1 cellular context compared by ENCODE assay signal in the genomic region with DNA sequence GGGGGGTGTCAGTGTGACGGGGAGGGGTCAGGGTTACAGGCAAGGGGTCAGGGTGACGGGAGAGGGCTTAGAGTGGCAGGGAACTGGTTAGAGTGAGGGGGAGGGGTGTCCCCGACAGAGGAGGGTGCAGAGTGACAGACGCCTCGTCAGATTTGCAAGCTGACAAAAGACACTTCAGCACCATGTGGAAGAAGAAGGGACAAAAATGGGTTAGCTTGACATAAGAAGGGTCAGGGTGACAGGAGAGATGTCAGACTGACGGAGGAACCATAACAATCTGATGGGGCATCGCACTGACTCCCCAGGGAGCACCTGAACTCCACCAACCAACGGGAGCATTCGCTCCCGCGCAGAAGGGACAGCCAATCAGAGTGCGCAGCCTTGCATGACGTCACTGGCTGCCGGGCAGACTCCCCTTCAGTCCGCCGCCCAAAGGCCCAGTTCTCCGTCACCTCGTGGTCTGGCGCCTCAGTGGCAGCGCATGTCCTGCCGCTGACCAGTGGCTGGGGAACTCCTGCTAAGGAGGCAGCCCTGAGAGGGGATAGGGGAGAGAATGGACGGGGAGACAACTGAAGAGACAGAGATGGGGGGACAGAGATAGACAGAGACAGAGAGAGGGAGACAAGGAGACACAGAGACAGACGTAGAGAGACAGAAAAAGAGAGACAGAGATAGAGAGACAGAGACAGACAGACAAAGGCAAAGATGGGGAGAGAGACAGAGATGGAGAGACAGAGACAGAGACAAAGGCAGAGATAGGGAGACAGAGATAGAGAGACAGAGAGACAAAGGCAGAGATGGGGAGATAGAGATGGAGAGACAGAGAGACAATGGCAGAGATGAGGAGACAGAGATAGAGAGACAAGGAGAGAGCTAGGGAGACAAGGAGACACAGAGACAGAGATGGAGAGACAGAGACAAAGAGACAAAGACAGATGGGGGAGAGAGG.
TF ChIP-seq lines count a peak whose summit lies in the region.

No MANE protein-coding gene starts in this region.

TF ChIP-seq in GM12878, 131 proteins besides CTCF, POLR2A, EP300 and RAD21 (continued from another document and continues in another):
- TF ChIP-seq, protein P1, sequence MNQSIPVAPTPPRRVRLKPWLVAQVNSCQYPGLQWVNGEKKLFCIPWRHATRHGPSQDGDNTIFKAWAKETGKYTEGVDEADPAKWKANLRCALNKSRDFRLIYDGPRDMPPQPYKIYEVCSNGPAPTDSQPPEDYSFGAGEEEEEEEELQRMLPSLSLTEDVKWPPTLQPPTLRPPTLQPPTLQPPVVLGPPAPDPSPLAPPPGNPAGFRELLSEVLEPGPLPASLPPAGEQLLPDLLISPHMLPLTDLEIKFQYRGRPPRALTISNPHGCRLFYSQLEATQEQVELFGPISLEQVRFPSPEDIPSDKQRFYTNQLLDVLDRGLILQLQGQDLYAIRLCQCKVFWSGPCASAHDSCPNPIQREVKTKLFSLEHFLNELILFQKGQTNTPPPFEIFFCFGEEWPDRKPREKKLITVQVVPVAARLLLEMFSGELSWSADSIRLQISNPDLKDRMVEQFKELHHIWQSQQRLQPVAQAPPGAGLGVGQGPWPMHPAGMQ (IDR thresholded peaks at IDR 0.05; ENCODE audit: borderline replicate concordance): no peak
- TF ChIP-seq SMARCA5 (IDR thresholded peaks at IDR 0.05) (no peak), ATF7 (IDR thresholded peaks at IDR 0.05; ENCODE audit: low read depth) (peak; percentile 98), EGR1 (IDR thresholded peaks at IDR 0.05; ENCODE audit: borderline replicate concordance in 1 of 2, low read depth in 2 of 2, low read length in 2 of 2) (no peak), SREBF2 (IDR thresholded peaks at IDR 0.05; ENCODE audit: low read length) (no peak), TAF1 (IDR thresholded peaks at IDR 0.05; ENCODE audit: borderline replicate concordance, low read depth, low read length) (no peak), RB1 (IDR thresholded peaks at IDR 0.05; ENCODE audit: borderline replicate concordance) (peak; percentile 98; the same call in 1 of the 2 replicates), POLR2AphosphoS2 (IDR thresholded peaks at IDR 0.05; ENCODE audit: low read depth, low read length) (no peak), SP1 (IDR thresholded peaks at IDR 0.05; ENCODE audit: low read depth, low read length) (peak; percentile 91), GATAD2B (conservative IDR thresholded peaks at IDR 0.05; ENCODE audit: low read depth) (no peak), IKZF1 (conservative IDR thresholded peaks at IDR 0.05) (peak; percentile 38), NFXL1 (IDR thresholded peaks at IDR 0.05; ENCODE audit: borderline replicate concordance) (no peak), CHD4 (IDR thresholded peaks at IDR 0.05) (no peak), SMC3 (IDR thresholded peaks at IDR 0.05; ENCODE audit: borderline replicate concordance, low read length) (no peak), BHLHE40 (IDR thresholded peaks at IDR 0.05; ENCODE audit: borderline replicate concordance in 1 of 2, low read depth in 2 of 2, low read length in 1 of 2) (peak; percentile 74 to 82), RBBP5 (conservative IDR thresholded peaks at IDR 0.05) (no peak), ZNF24 (IDR thresholded peaks at IDR 0.05) (no peak), MEF2B (IDR thresholded peaks at IDR 0.05; ENCODE audit: partially characterized antibody, poor library complexity, severe bottlenecking) (peak; percentile 92), STAT3 (IDR thresholded peaks at IDR 0.05; ENCODE audit: low read depth, low read length) (no peak), HDAC2 (IDR thresholded peaks at IDR 0.05) (no peak), TARDBP (IDR thresholded peaks at IDR 0.05; ENCODE audit: borderline replicate concordance) (no peak), KAT2A (conservative IDR thresholded peaks at IDR 0.05; ENCODE audit: control insufficient read depth, low read depth, low read length) (no peak)
- TF ChIP-seq, protein P2, sequence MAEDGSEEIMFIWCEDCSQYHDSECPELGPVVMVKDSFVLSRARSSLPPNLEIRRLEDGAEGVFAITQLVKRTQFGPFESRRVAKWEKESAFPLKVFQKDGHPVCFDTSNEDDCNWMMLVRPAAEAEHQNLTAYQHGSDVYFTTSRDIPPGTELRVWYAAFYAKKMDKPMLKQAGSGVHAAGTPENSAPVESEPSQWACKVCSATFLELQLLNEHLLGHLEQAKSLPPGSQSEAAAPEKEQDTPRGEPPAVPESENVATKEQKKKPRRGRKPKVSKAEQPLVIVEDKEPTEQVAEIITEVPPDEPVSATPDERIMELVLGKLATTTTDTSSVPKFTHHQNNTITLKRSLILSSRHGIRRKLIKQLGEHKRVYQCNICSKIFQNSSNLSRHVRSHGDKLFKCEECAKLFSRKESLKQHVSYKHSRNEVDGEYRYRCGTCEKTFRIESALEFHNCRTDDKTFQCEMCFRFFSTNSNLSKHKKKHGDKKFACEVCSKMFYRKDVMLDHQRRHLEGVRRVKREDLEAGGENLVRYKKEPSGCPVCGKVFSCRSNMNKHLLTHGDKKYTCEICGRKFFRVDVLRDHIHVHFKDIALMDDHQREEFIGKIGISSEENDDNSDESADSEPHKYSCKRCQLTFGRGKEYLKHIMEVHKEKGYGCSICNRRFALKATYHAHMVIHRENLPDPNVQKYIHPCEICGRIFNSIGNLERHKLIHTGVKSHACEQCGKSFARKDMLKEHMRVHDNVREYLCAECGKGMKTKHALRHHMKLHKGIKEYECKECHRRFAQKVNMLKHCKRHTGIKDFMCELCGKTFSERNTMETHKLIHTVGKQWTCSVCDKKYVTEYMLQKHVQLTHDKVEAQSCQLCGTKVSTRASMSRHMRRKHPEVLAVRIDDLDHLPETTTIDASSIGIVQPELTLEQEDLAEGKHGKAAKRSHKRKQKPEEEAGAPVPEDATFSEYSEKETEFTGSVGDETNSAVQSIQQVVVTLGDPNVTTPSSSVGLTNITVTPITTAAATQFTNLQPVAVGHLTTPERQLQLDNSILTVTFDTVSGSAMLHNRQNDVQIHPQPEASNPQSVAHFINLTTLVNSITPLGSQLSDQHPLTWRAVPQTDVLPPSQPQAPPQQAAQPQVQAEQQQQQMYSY (CRISPR knock-in tag; IDR thresholded peaks at IDR 0.05): no peak
- TF ChIP-seq, protein P3, sequence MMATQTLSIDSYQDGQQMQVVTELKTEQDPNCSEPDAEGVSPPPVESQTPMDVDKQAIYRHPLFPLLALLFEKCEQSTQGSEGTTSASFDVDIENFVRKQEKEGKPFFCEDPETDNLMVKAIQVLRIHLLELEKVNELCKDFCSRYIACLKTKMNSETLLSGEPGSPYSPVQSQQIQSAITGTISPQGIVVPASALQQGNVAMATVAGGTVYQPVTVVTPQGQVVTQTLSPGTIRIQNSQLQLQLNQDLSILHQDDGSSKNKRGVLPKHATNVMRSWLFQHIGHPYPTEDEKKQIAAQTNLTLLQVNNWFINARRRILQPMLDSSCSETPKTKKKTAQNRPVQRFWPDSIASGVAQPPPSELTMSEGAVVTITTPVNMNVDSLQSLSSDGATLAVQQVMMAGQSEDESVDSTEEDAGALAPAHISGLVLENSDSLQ (IDR thresholded peaks at IDR 0.05): peak; percentile 85
- TF ChIP-seq, protein P4, sequence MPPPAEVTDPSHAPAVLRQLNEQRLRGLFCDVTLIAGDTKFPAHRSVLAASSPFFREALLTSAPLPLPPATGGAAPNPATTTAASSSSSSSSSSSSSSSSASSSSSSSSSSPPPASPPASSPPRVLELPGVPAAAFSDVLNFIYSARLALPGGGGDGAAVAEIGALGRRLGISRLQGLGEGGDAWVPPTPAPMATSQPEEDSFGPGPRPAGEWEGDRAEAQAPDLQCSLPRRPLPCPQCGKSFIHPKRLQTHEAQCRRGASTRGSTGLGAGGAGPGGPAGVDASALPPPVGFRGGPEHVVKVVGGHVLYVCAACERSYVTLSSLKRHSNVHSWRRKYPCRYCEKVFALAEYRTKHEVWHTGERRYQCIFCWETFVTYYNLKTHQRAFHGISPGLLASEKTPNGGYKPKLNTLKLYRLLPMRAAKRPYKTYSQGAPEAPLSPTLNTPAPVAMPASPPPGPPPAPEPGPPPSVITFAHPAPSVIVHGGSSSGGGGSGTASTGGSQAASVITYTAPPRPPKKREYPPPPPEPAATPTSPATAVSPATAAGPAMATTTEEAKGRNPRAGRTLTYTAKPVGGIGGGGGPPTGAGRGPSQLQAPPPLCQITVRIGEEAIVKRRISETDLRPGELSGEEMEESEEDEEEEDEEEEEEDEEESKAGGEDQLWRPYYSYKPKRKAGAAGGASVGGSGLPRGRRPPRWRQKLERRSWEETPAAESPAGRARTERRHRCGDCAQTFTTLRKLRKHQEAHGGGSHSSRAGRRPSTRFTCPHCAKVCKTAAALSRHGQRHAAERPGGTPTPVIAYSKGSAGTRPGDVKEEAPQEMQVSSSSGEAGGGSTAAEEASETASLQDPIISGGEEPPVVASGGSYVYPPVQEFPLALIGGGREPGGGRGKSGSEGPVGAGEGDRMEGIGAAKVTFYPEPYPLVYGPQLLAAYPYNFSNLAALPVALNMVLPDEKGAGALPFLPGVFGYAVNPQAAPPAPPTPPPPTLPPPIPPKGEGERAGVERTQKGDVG (CRISPR knock-in tag; IDR thresholded peaks at IDR 0.05): no peak
- TF ChIP-seq, protein P5, sequence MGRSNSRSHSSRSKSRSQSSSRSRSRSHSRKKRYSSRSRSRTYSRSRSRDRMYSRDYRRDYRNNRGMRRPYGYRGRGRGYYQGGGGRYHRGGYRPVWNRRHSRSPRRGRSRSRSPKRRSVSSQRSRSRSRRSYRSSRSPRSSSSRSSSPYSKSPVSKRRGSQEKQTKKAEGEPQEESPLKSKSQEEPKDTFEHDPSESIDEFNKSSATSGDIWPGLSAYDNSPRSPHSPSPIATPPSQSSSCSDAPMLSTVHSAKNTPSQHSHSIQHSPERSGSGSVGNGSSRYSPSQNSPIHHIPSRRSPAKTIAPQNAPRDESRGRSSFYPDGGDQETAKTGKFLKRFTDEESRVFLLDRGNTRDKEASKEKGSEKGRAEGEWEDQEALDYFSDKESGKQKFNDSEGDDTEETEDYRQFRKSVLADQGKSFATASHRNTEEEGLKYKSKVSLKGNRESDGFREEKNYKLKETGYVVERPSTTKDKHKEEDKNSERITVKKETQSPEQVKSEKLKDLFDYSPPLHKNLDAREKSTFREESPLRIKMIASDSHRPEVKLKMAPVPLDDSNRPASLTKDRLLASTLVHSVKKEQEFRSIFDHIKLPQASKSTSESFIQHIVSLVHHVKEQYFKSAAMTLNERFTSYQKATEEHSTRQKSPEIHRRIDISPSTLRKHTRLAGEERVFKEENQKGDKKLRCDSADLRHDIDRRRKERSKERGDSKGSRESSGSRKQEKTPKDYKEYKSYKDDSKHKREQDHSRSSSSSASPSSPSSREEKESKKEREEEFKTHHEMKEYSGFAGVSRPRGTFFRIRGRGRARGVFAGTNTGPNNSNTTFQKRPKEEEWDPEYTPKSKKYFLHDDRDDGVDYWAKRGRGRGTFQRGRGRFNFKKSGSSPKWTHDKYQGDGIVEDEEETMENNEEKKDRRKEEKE (IDR thresholded peaks at IDR 0.05): no peak
- TF ChIP-seq, protein P6, sequence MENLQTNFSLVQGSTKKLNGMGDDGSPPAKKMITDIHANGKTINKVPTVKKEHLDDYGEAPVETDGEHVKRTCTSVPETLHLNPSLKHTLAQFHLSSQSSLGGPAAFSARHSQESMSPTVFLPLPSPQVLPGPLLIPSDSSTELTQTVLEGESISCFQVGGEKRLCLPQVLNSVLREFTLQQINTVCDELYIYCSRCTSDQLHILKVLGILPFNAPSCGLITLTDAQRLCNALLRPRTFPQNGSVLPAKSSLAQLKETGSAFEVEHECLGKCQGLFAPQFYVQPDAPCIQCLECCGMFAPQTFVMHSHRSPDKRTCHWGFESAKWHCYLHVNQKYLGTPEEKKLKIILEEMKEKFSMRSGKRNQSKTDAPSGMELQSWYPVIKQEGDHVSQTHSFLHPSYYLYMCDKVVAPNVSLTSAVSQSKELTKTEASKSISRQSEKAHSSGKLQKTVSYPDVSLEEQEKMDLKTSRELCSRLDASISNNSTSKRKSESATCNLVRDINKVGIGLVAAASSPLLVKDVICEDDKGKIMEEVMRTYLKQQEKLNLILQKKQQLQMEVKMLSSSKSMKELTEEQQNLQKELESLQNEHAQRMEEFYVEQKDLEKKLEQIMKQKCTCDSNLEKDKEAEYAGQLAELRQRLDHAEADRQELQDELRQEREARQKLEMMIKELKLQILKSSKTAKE (IDR thresholded peaks at IDR 0.05; ENCODE audit: low read depth, poor library complexity, severe bottlenecking): no peak
- TF ChIP-seq, protein P7, sequence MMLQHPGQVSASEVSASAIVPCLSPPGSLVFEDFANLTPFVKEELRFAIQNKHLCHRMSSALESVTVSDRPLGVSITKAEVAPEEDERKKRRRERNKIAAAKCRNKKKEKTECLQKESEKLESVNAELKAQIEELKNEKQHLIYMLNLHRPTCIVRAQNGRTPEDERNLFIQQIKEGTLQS (IDR thresholded peaks at IDR 0.05; ENCODE audit: borderline replicate concordance, extremely low read depth, low read depth, low read length): no peak
- TF ChIP-seq, protein P8, sequence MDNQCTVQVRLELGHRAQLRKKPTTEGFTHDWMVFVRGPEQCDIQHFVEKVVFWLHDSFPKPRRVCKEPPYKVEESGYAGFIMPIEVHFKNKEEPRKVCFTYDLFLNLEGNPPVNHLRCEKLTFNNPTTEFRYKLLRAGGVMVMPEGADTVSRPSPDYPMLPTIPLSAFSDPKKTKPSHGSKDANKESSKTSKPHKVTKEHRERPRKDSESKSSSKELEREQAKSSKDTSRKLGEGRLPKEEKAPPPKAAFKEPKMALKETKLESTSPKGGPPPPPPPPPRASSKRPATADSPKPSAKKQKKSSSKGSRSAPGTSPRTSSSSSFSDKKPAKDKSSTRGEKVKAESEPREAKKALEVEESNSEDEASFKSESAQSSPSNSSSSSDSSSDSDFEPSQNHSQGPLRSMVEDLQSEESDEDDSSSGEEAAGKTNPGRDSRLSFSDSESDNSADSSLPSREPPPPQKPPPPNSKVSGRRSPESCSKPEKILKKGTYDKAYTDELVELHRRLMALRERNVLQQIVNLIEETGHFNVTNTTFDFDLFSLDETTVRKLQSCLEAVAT (IDR thresholded peaks at IDR 0.05): 0 out of 2 replicates have a peak, but pooled peaks have one; percentile 21
- TF ChIP-seq, protein P9, sequence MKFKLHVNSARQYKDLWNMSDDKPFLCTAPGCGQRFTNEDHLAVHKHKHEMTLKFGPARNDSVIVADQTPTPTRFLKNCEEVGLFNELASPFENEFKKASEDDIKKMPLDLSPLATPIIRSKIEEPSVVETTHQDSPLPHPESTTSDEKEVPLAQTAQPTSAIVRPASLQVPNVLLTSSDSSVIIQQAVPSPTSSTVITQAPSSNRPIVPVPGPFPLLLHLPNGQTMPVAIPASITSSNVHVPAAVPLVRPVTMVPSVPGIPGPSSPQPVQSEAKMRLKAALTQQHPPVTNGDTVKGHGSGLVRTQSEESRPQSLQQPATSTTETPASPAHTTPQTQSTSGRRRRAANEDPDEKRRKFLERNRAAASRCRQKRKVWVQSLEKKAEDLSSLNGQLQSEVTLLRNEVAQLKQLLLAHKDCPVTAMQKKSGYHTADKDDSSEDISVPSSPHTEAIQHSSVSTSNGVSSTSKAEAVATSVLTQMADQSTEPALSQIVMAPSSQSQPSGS (IDR thresholded peaks at IDR 0.05; ENCODE audit: low read length): no peak
